In the genomic region with DNA sequence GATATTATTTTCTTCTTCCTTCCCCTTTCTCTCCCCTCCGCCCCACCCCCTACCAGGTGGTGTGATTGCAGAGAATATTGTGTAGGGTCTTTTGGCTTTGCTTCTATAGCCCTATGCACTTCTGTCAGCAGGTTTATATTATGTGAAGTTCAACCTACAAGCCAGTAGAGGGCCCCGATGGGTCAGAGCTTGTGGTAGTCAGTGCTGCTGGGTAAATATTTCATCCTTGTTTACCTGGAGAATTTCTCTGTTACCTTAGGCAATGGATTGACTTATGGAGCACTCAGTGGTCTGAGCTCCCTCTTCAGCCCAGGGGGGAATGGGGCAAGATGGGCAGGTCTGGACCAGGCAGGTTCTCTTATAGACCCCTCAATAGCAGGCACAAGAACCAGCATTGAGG, we compare ENCODE assay signal across 8 cellular contexts.
DNase-seq lines count a peak whose midpoint lies in the region; ATAC-seq and TF ChIP-seq lines count a peak whose summit lies in the region.
"Had no signal": no experiment of that assay in that cellular context is flagged by ENCODE, and none has a peak within 500 bp of the region (broad histone marks: within the 10 kb centered on the region; RNA-seq: fewer than 3 reads in every experiment).

No MANE protein-coding gene starts in this region.

- BruUV-seq in PC-9 (replicated peaks; lab: Mats Ljungman, UMichigan) = no TSS peak

- H3K4me1 ChIP-seq in PC-9 (replicated peaks; ENCODE audit: insufficient read depth) = no peaks in the 10 kb centered on the region
- no peaks in the 10 kb centered on the region for H3K4me1 ChIP-seq in ovary (ENCODE audit: insufficient read depth)

- H3K9me3 Mint-ChIP-seq in neural crest cell = peaks cover 6% of the 10 kb centered on the region

- POLR2A ChIA-PET in PC-9 (lab: Charles Lee; ENCODE audit: unreplicated experiment) = no interaction called here

- H2AFZ ChIP-seq in PC-9 = no peak overlapping the region

- CTCF ChIA-PET in PC-9 (lab: Charles Lee) = no interaction called here

- DNase-seq in PC-9 (no peak), neural crest cell (ENCODE audit: low read depth, low spot score) (no peak), ovary (no peak), activated T-cell treated with anti-CD3 and anti-CD28 coated beads for 4 hours (no peak)
- DNase-seq: cortex of kidney had no signal

- no peak for TF ChIP-seq POLR2A in ovary (IDR thresholded peaks at IDR 0.05)

- no peak for TF ChIP-seq EP300 in ovary (IDR thresholded peaks at IDR 0.05)

- H3K27ac ChIP-seq in PC-9 = no peak overlapping the region
- H3K27ac ChIP-seq in ovary = no peak overlapping the region

- WGBS in ovary, 3 donors = 42 to 58% (median 47%) methylated on average over 2 of the region's 2 CpGs

- H3K79me2 ChIP-seq in PC-9 (ENCODE audit: low read depth) = no peaks in the 10 kb centered on the region

- H3K9me2 ChIP-seq in PC-9 (ENCODE audit: insufficient read depth) = no peaks in the 10 kb centered on the region

- no peaks in the 10 kb centered on the region for H3K27me3 Mint-ChIP-seq in neural crest cell (ENCODE audit: low read depth)

- ATAC-seq in GM19035 (IDR thresholded peaks at IDR 0.05; ENCODE audit: unreplicated experiment) (peak; percentile 77), HG03159 (IDR thresholded peaks at IDR 0.05; ENCODE audit: unreplicated experiment) (peak; percentile 78), GM18861 (IDR thresholded peaks at IDR 0.05; ENCODE audit: unreplicated experiment) (no peak)

- no peaks in the 10 kb centered on the region for H3F3A ChIP-seq in PC-9 (ENCODE audit: insufficient read depth, low read depth)

- H3K27me3 ChIP-seq in PC-9 (ENCODE audit: insufficient read depth, low read depth) (no peaks in the 10 kb centered on the region), ovary (no peaks in the 10 kb centered on the region)

- H3K4me1 Mint-ChIP-seq in neural crest cell = no peaks in the 10 kb centered on the region

- H3K4me3 ChIP-seq in PC-9 (no peak overlapping the region), ovary (no peak overlapping the region)

- no peaks in the 10 kb centered on the region for H4K20me1 ChIP-seq in PC-9 (ENCODE audit: insufficient read depth)

- no peak overlapping the region for H3K4me3 Mint-ChIP-seq in neural crest cell

- H3K36me3 ChIP-seq in PC-9 (ENCODE audit: low read depth) = no peaks in the 10 kb centered on the region
- H3K36me3 ChIP-seq in ovary = no peaks in the 10 kb centered on the region

- intact Hi-C loops in PC-9 (cut with micrococcal nuclease; ENCODE audit: unreplicated experiment) (loop anchor here (5.0 kb wide), 1 partner anchor 672 kb away; no protein-coding TSS in a partner anchor), ovary (cut with DNase I) (no loop called here)

- no peak overlapping the region for H3K27ac Mint-ChIP-seq in neural crest cell (ENCODE audit: unreplicated experiment)

- no peak overlapping the region for H3K4me2 ChIP-seq in PC-9

- H3K9me3 ChIP-seq in PC-9 (ENCODE audit: insufficient read depth, low read depth) (no peaks in the 10 kb centered on the region), ovary (no peaks in the 10 kb centered on the region)

- TF ChIP-seq CTCF in PC-9 (conservative IDR thresholded peaks at IDR 0.05) = peak; percentile 59
- TF ChIP-seq CTCF in neural crest cell (conservative IDR thresholded peaks at IDR 0.05) = peak; percentile 43
- TF ChIP-seq CTCF in ovary (IDR thresholded peaks at IDR 0.05) = no peak

- peaks cover 4% of the 10 kb centered on the region for H3K36me3 Mint-ChIP-seq in neural crest cell (ENCODE audit: low read depth)

Comparison
In these comparisons a context has a peak if more than half of its experiments do, and no peak if none do; other contexts are left out.
1. CTCF ChIP-seq: peak in PC-9 (single experiment) and neural crest cell (single experiment); none in ovary (0 of 3).